Comparison of ENCODE assay signal across 8 cellular contexts in the genomic region with DNA sequence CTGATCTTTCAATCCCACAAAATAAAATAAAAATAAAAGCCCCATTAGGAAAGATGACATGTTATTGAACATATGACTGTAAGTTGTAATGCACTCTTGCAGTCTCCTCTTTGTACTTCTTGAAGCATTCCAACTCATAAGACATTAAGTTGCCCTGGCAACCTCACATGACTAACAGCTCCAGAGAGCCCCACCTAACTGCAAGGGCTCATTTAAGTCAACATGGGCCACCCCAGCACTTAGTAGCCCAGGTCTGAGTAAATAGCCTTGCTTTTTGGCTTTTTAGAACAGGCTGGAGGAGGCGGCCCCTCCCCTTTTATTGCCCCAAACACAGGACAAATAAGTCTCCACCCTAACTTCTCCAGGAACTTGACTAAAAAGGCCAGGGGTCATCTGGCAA.
A peak's percentile ranks its signal among the peaks of the same experiment; 100 is the strongest.
DNase-seq lines count a peak whose midpoint lies in the region; ATAC-seq and TF ChIP-seq lines count a peak whose summit lies in the region.

No MANE protein-coding gene starts in this region.

- H3K36me3 Mint-ChIP-seq in activated CD4-positive, alpha-beta memory T cell treated with anti-CD3 and anti-CD28 coated beads, Interleukin-2, amount 10 ng/mL, durations not matched to agents 7 days and 5 days (ENCODE audit: low read depth): no peaks in the 10 kb centered on the region

- H3K4me3 ChIP-seq in AG09309 (ENCODE audit: control insufficient read depth, low read depth, low read length): peak overlapping the region; percentile 27

- peaks cover 66% of the 10 kb centered on the region for H3K27me3 Mint-ChIP-seq in activated CD4-positive, alpha-beta memory T cell treated with anti-CD3 and anti-CD28 coated beads, Interleukin-2, amount 10 ng/mL, durations not matched to agents 7 days and 5 days

- peaks cover 34% of the 10 kb centered on the region for H3K4me1 Mint-ChIP-seq in activated CD4-positive, alpha-beta memory T cell treated with anti-CD3 and anti-CD28 coated beads, Interleukin-2, amount 10 ng/mL, durations not matched to agents 7 days and 5 days

- H3K4me3 Mint-ChIP-seq in activated CD4-positive, alpha-beta memory T cell treated with anti-CD3 and anti-CD28 coated beads, Interleukin-2, amount 10 ng/mL, durations not matched to agents 7 days and 5 days: no peak overlapping the region

- CTCF ChIA-PET in activated CD4-positive, alpha-beta memory T cell treated with anti-CD3 and anti-CD28 coated beads, Interleukin-2, amount 10 ng/mL, durations not matched to agents 7 days and 5 days (lab: Charles Lee): no interaction called here

- POLR2A ChIA-PET in activated CD4-positive, alpha-beta memory T cell treated with anti-CD3 and anti-CD28 coated beads, Interleukin-2, amount 10 ng/mL, durations not matched to agents 7 days and 5 days (lab: Charles Lee): interaction anchor here (0.9 kb wide), 1 partner anchor 14 kb away, joined by 3 read pairs; no protein-coding TSS in a partner anchor

- TF ChIP-seq CTCF in AG09309 (IDR thresholded peaks at IDR 0.05; ENCODE audit: control insufficient read depth, insufficient read depth, low read depth, low read length, missing control alignments): no peak

- H3K27ac ChIP-seq in substantia nigra (ENCODE audit: low read depth, low read length, poor library complexity, severe bottlenecking): peak overlapping the region; percentile 21

- ATAC-seq in HG02981 (IDR thresholded peaks at IDR 0.05; ENCODE audit: unreplicated experiment) (peak; percentile 39), HG02973 (IDR thresholded peaks at IDR 0.05; ENCODE audit: unreplicated experiment) (no peak)

- H3K27ac Mint-ChIP-seq in activated CD4-positive, alpha-beta memory T cell treated with anti-CD3 and anti-CD28 coated beads, Interleukin-2, amount 10 ng/mL, durations not matched to agents 7 days and 5 days: no peak overlapping the region

- DNase-seq in AG09309 (ENCODE audit: low read depth): no peak
- DNase-seq in amniotic epithelial cell (ENCODE audit: low read depth): peak; percentile 80
- peak; percentile 83 for DNase-seq in islet precursor cell
- no peak for DNase-seq in substantia nigra (lab: John Stamatoyannopoulos, UW)
- no peak for DNase-seq in activated CD4-positive, alpha-beta memory T cell treated with anti-CD3 and anti-CD28 coated beads, Interleukin-2, amount 10 ng/mL, durations not matched to agents 7 days and 5 days
- DNase-seq in activated CD4-positive, alpha-beta T cell treated with anti-CD3 and anti-CD28 coated beads, Interleukin-2, amount 50 U/mL, for 1 hour: no peak

- H3K9me3 Mint-ChIP-seq in activated CD4-positive, alpha-beta memory T cell treated with anti-CD3 and anti-CD28 coated beads, Interleukin-2, amount 10 ng/mL, durations not matched to agents 7 days and 5 days: no peaks in the 10 kb centered on the region

Comparison
In these comparisons a context has a peak if more than half of its experiments do, and no peak if none do; other contexts are left out.
1. DNase-seq: peak in amniotic epithelial cell (single experiment) and islet precursor cell (single experiment); none in AG09309 (single experiment), substantia nigra (0 of 49), activated CD4-positive, alpha-beta memory T cell treated with anti-CD3 and anti-CD28 coated beads, Interleukin-2, amount 10 ng/mL, durations not matched to agents 7 days and 5 days (single experiment) and activated CD4-positive, alpha-beta T cell treated with anti-CD3 and anti-CD28 coated beads, Interleukin-2, amount 50 U/mL, for 1 hour (single experiment).